ENCODE assay signal across 9 cellular contexts in the genomic region with DNA sequence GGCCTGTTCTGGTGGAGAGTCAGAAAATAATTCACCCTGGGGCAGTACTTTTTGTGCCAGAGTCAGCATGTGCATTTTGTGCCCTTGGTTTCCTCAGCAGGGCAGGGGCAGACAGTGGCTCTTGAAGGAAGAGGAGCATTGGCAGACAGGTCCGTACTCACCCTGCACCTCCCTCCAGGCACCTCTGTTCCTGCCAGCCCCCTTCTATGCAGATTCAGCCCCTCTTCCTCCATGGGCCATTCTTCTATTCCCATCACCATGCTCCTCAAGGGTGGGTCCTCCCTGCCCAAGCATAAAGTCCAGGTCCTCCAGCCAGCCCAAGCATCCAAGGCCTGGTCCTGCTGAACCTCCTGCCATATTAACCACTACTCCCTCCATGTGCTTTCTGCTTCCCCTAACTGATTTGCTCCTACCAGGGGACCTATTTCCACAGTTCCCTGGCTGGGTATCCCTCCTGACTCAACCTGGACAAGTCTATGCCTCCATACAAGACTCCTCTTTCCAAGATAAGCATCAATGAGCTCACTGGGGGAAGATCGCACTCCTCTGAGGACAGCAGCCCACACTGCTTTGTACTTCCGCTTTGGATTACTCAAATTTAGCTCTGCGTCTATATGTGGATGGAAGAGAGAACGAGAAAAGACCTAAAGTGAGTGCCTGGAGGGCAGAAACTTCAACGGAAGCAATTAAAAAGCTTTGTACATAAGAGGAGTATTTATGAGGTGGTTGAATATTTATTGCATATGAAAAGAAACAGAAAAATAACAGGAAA. TPM values are rescaled to one million over a fixed set of nuclear protein-coding genes. Genes with fewer than 3 reads are reported as not detected.
A peak's percentile ranks its signal among the peaks of the same experiment; 100 is the strongest.
DNase-seq lines count a peak whose midpoint lies in the region; ATAC-seq and FAIRE-seq lines count a peak whose summit lies in the region.
"Had no signal": no experiment of that assay in that cellular context is flagged by ENCODE, and none has a peak within 500 bp of the region (broad histone marks: within the 10 kb centered on the region; RNA-seq: fewer than 3 reads in every experiment).

No MANE protein-coding gene starts in this region.

- no peaks in the 10 kb centered on the region for H3K36me3 ChIP-seq in small intestine (ENCODE audit: control insufficient read depth in 2 of 2, insufficient read depth in 2 of 2, low read length in 2 of 2)

- DNase-seq in NOMO-1 treated with DMSO at 0.1 percent for 48 hours (lab: John Stamatoyannopoulos, UW; ENCODE audit: unreplicated experiment) (peak; percentile 8), memory B cell (ENCODE audit: low spot score in 2 of 2) (no peak), NCI-H526 (lab: John Stamatoyannopoulos, UW) (no peak), NCI-H345 (lab: John Stamatoyannopoulos, UW) (no peak), small intestine (no peak), A172 (ENCODE audit: low spot score) (no peak)

- H3K36me3 Mint-ChIP-seq in memory B cell, result no peaks in the 10 kb centered on the region

- peaks cover 23% of the 10 kb centered on the region for H3K4me1 Mint-ChIP-seq in memory B cell

- H3K27me3 Mint-ChIP-seq in memory B cell, result peaks cover 14% of the 10 kb centered on the region

- no peak for FAIRE-seq in small intestine (lab: Jason Lieb, UNC)

- H3K4me1 ChIP-seq in small intestine (ENCODE audit: control insufficient read depth in 2 of 2, insufficient read depth in 1 of 2, low read depth in 1 of 2, low read length in 1 of 2), result no peaks in the 10 kb centered on the region

- ATAC-seq in GM19328 (IDR thresholded peaks at IDR 0.05; ENCODE audit: unreplicated experiment) (peak; percentile 19), HG02852 (IDR thresholded peaks at IDR 0.05; ENCODE audit: unreplicated experiment) (peak; percentile 7), memory B cell (ENCODE audit: low read depth) (peak; percentile 10)

- H3K27me3 ChIP-seq in small intestine (ENCODE audit: control insufficient read depth in 2 of 2, insufficient read depth in 2 of 2, low read length in 2 of 2), result no peaks in the 10 kb centered on the region

- no peaks in the 10 kb centered on the region for H3K9me3 Mint-ChIP-seq in memory B cell

- H3K4me3 ChIP-seq in small intestine (ENCODE audit: low read depth in 1 of 2, low read length in 2 of 2), result no peak overlapping the region

- H3K27ac ChIP-seq in small intestine (ENCODE audit: low read depth in 1 of 2, low read length in 1 of 2), result no peak overlapping the region

- H3K27ac Mint-ChIP-seq in memory B cell, result peak overlapping the region; percentile 26

- no peak overlapping the region for H3K4me3 Mint-ChIP-seq in memory B cell

- WGBS in small intestine, 3 donors, result 76 to 86% (median 83%) methylated on average over 6 of the region's 6 CpGs

- no peaks in the 10 kb centered on the region for H3K9me3 ChIP-seq in small intestine (ENCODE audit: control insufficient read depth, low read depth)

RNA-seq across cellular contexts. Expression of a gene that starts 9.3 kb away (rescaled TPM):
- polyA plus RNA-seq in small intestine, result 1 to 10 TPM in 2 of 3 donors, under 1 TPM in 1; 0.89 to 4.9 (median 3.5) TPM
- total RNA-seq in A172 (2014; rRNA removed; shearing (Covaris generic)), result 0.07 and 0.24 TPM in 2 replicates

RNA-seq across cellular contexts. Expression of a gene that starts 39.7 kb away (rescaled TPM):
- polyA plus RNA-seq in small intestine, result not detected
- not detected in 2 replicates for total RNA-seq in A172 (2014; rRNA removed; shearing (Covaris generic))
- total RNA-seq: NCI-H460 had no signal

RNA-seq across cellular contexts. Expression of a gene that starts 52.8 kb away (rescaled TPM):
- polyA plus RNA-seq in small intestine, result under 1 TPM in 1 of 3 donors, not detected in 2; 0.25 TPM
- 0.67 and 1.3 TPM in 2 replicates for total RNA-seq in A172 (2014; rRNA removed; shearing (Covaris generic))
- total RNA-seq: NCI-H460 had no signal
